Comparison of ENCODE assay signal across 1 cellular context in the genomic region with DNA sequence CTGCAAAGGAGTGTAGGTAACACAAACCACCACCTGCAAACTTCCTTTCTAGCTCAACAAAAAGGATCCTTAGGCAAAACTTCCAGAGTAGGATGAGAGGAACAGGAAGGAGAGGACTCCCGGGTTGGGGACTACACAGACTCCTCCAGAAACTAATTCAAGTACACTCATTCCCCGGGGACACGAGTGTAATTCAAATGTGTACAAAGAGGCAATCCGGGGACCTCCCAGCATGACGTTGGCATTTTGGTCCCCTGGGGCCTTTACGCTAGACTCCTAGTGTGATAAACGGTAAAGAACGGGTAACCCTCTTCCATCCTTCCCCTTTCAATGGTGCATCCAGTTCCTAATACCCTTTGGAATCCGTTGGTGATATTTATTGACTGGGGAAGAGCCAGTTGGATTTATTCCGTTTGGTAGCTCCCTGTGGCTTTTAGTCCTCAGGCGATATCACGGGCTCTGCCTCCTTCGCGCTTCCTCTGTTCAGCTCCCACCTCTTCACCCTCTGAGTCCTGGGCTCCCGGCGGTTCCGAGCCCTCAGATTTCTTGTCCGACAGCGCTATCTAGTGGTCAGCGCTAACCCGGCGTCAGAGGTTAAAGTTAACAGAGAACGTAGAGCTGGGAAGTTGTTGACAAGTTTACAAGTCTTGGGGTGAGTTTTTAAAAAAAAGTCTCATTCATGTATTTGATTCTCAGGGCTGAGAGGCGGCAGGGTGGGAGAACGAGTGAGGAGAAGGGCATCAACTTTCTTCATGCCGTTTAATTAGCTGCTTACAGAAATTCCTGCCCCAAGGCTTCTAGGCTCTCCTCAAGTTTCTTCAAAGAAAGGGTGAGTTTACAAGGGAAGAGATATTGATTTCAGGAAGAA.
TF ChIP-seq lines count a peak whose summit lies in the region.

No MANE protein-coding gene starts in this region.

TF ChIP-seq in H1, 55 proteins besides CTCF, POLR2A, EP300 and RAD21:
- TF ChIP-seq, protein P1, sequence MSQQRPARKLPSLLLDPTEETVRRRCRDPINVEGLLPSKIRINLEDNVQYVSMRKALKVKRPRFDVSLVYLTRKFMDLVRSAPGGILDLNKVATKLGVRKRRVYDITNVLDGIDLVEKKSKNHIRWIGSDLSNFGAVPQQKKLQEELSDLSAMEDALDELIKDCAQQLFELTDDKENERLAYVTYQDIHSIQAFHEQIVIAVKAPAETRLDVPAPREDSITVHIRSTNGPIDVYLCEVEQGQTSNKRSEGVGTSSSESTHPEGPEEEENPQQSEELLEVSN (IDR thresholded peaks at IDR 0.05) = peak; percentile 74
- TF ChIP-seq RFX5 (IDR thresholded peaks at IDR 0.05; ENCODE audit: borderline replicate concordance, low read depth, low read length) (0 out of 2 replicates have a peak, but pooled peaks have one; percentile 12), CTBP2 (IDR thresholded peaks at IDR 0.05; ENCODE audit: borderline replicate concordance, insufficient read depth, insufficient read length, low read length) (no peak), CBX8 (IDR thresholded peaks at IDR 0.05; ENCODE audit: borderline replicate concordance, low read depth, low read length) (no peak), SP1 (IDR thresholded peaks at IDR 0.05; ENCODE audit: low read depth, low read length) (no peak), JUND (IDR thresholded peaks at IDR 0.05; ENCODE audit: low read length) (peak; percentile 65; the same call in 1 of the 2 replicates), SP2 (IDR thresholded peaks at IDR 0.05; ENCODE audit: low read length) (no peak), KDM4A (IDR thresholded peaks at IDR 0.05; ENCODE audit: low read depth, low read length, severe bottlenecking) (peak; percentile 55), FOSL1 (IDR thresholded peaks at IDR 0.05; ENCODE audit: insufficient read depth, low read depth, low read length) (no peak), NANOG (IDR thresholded peaks at IDR 0.05; ENCODE audit: insufficient read depth, low read depth, low read length, poor library complexity, severe bottlenecking) (no peak), ASH2L (IDR thresholded peaks at IDR 0.05; ENCODE audit: low read length) (no peak), CHD2 (IDR thresholded peaks at IDR 0.05; ENCODE audit: low read length) (no peak), SIX5 (IDR thresholded peaks at IDR 0.05; ENCODE audit: low read depth, low read length) (no peak), RNF2 (IDR thresholded peaks at IDR 0.05; ENCODE audit: borderline replicate concordance, low read depth, low read length, missing control alignments, poor library complexity, severe bottlenecking) (peak; percentile 29), TBP (IDR thresholded peaks at IDR 0.05; ENCODE audit: low read depth, low read length) (peak; percentile 39; the same call in 1 of the 2 replicates)
- TF ChIP-seq, protein P2, sequence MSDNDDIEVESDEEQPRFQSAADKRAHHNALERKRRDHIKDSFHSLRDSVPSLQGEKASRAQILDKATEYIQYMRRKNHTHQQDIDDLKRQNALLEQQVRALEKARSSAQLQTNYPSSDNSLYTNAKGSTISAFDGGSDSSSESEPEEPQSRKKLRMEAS (IDR thresholded peaks at IDR 0.05) = peak; percentile 55; the same call in 1 of the 2 replicates
TF ChIP-seq in H1: peak in this region for 7.
